Comparison of ENCODE assay signal across 2 cellular contexts in genomic region chr1:52098139-52098871, GRCh38.
TF ChIP-seq lines count a peak whose summit lies in the region.

No MANE protein-coding gene starts in this region.

TF ChIP-seq in GM23338, 12 proteins besides CTCF, POLR2A, EP300 and RAD21:
- no peak for TF ChIP-seq CREB1 (CRISPR knock-in tag; IDR thresholded peaks at IDR 0.05; ENCODE audit: low read depth)
- no peak for TF ChIP-seq POLR2AphosphoS5 (IDR thresholded peaks at IDR 0.05; ENCODE audit: low read depth)
- no peak for TF ChIP-seq JUNB (IDR thresholded peaks at IDR 0.05; ENCODE audit: unreplicated experiment)
- no peak for TF ChIP-seq ETS1 (IDR thresholded peaks at IDR 0.05)
- no peak for TF ChIP-seq EZH2phosphoT487 (IDR thresholded peaks at IDR 0.05; ENCODE audit: unreplicated experiment)
- TF ChIP-seq REST (IDR thresholded peaks at IDR 0.05; ENCODE audit: unreplicated experiment): no peak
- TF ChIP-seq EZH2 (IDR thresholded peaks at IDR 0.05; ENCODE audit: low read depth, unreplicated experiment): no peak
- no peak for TF ChIP-seq ZNF462 (CRISPR knock-in tag; IDR thresholded peaks at IDR 0.05)
- TF ChIP-seq STAT1 (IDR thresholded peaks at IDR 0.05; ENCODE audit: unreplicated experiment): no peak
- TF ChIP-seq ZNF114 (CRISPR knock-in tag; IDR thresholded peaks at IDR 0.05): no peak
- TF ChIP-seq NANOG (IDR thresholded peaks at IDR 0.05; ENCODE audit: borderline replicate concordance): no peak
- TF ChIP-seq ZNF331 (CRISPR knock-in tag; IDR thresholded peaks at IDR 0.05; ENCODE audit: low read depth): no peak

TF ChIP-seq in HepG2, 621 proteins besides CTCF, POLR2A, EP300 and RAD21 (continues in another document):
- TF ChIP-seq ZNF776 (CRISPR knock-in tag; IDR thresholded peaks at IDR 0.05) (no peak), SP1 (IDR thresholded peaks at IDR 0.05) (no peak), SP1 (CRISPR knock-in tag; IDR thresholded peaks at IDR 0.05) (no peak), CHD2 (IDR thresholded peaks at IDR 0.05; ENCODE audit: low read depth, low read length) (no peak), NFYB (CRISPR knock-in tag; IDR thresholded peaks at IDR 0.05) (no peak), JDP2 (CRISPR knock-in tag; IDR thresholded peaks at IDR 0.05; ENCODE audit: borderline replicate concordance) (no peak), PHF8 (CRISPR knock-in tag; IDR thresholded peaks at IDR 0.05) (no peak), ZNF264 (CRISPR knock-in tag; IDR thresholded peaks at IDR 0.05) (no peak), HDAC6 (IDR thresholded peaks at IDR 0.05; ENCODE audit: low read depth, low read length) (no peak), ZNF761 (CRISPR knock-in tag; conservative IDR thresholded peaks at IDR 0.05) (no peak; the same call in 1 of the 2 replicates), SRY (CRISPR knock-in tag; IDR thresholded peaks at IDR 0.05) (no peak), KIAA2018 (CRISPR knock-in tag; IDR thresholded peaks at IDR 0.05; ENCODE audit: borderline replicate concordance) (no peak), MED8 (CRISPR knock-in tag; IDR thresholded peaks at IDR 0.05; ENCODE audit: insufficient replicate concordance) (no peak), ATF7 (IDR thresholded peaks at IDR 0.05) (no peak), ATF7 (CRISPR knock-in tag; IDR thresholded peaks at IDR 0.05) (no peak), GABPA (IDR thresholded peaks at IDR 0.05; ENCODE audit: low read depth, low read length) (no peak), GABPA (CRISPR knock-in tag; IDR thresholded peaks at IDR 0.05; ENCODE audit: low read depth) (0 out of 2 replicates have a peak, but pooled peaks have one; percentile 44), BCL6 (CRISPR knock-in tag; IDR thresholded peaks at IDR 0.05) (peak; percentile 89), NR2F6 (IDR thresholded peaks at IDR 0.05) (peak; percentile 97), NR2F6 (CRISPR knock-in tag; IDR thresholded peaks at IDR 0.05) (peak; percentile 97), ZSCAN20 (CRISPR knock-in tag; IDR thresholded peaks at IDR 0.05; ENCODE audit: borderline replicate concordance) (no peak), MAF1 (CRISPR knock-in tag; IDR thresholded peaks at IDR 0.05; ENCODE audit: borderline replicate concordance) (no peak), RXRA (CRISPR knock-in tag; IDR thresholded peaks at IDR 0.05) (peak; percentile 87; the same call in 1 of the 2 replicates), PRPF4 (IDR thresholded peaks at IDR 0.05; ENCODE audit: low read depth, low read length, poor library complexity, severe bottlenecking) (no peak), ZNF737 (CRISPR knock-in tag; IDR thresholded peaks at IDR 0.05; ENCODE audit: borderline replicate concordance) (no peak), PHF5A (CRISPR knock-in tag; IDR thresholded peaks at IDR 0.05; ENCODE audit: low read depth, unreplicated experiment) (no peak), ZMYM4 (CRISPR knock-in tag; IDR thresholded peaks at IDR 0.05) (peak; percentile 58), TFDP2 (CRISPR knock-in tag; IDR thresholded peaks at IDR 0.05) (no peak), ZNF383 (CRISPR knock-in tag; IDR thresholded peaks at IDR 0.05; ENCODE audit: borderline replicate concordance) (no peak), SMAD3 (CRISPR knock-in tag; IDR thresholded peaks at IDR 0.05) (peak; percentile 80; the same call in 1 of the 2 replicates), ZNF431 (CRISPR knock-in tag; IDR thresholded peaks at IDR 0.05; ENCODE audit: borderline replicate concordance, low read depth) (no peak), MZF1 (CRISPR knock-in tag; IDR thresholded peaks at IDR 0.05; ENCODE audit: borderline replicate concordance) (no peak), ERF (CRISPR knock-in tag; IDR thresholded peaks at IDR 0.05) (0 out of 2 replicates have a peak, but pooled peaks have one; percentile 44), ARNT (IDR thresholded peaks at IDR 0.05) (no peak), PRDM15 (CRISPR knock-in tag; IDR thresholded peaks at IDR 0.05) (no peak), RELA (CRISPR knock-in tag; IDR thresholded peaks at IDR 0.05) (no peak)
- TF ChIP-seq, protein P1, sequence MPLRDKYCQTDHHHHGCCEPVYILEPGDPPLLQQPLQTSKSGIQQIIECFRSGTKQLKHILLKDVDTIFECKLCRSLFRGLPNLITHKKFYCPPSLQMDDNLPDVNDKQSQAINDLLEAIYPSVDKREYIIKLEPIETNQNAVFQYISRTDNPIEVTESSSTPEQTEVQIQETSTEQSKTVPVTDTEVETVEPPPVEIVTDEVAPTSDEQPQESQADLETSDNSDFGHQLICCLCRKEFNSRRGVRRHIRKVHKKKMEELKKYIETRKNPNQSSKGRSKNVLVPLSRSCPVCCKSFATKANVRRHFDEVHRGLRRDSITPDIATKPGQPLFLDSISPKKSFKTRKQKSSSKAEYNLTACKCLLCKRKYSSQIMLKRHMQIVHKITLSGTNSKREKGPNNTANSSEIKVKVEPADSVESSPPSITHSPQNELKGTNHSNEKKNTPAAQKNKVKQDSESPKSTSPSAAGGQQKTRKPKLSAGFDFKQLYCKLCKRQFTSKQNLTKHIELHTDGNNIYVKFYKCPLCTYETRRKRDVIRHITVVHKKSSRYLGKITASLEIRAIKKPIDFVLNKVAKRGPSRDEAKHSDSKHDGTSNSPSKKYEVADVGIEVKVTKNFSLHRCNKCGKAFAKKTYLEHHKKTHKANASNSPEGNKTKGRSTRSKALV (CRISPR knock-in tag; IDR thresholded peaks at IDR 0.05): no peak
- TF ChIP-seq, protein P2, sequence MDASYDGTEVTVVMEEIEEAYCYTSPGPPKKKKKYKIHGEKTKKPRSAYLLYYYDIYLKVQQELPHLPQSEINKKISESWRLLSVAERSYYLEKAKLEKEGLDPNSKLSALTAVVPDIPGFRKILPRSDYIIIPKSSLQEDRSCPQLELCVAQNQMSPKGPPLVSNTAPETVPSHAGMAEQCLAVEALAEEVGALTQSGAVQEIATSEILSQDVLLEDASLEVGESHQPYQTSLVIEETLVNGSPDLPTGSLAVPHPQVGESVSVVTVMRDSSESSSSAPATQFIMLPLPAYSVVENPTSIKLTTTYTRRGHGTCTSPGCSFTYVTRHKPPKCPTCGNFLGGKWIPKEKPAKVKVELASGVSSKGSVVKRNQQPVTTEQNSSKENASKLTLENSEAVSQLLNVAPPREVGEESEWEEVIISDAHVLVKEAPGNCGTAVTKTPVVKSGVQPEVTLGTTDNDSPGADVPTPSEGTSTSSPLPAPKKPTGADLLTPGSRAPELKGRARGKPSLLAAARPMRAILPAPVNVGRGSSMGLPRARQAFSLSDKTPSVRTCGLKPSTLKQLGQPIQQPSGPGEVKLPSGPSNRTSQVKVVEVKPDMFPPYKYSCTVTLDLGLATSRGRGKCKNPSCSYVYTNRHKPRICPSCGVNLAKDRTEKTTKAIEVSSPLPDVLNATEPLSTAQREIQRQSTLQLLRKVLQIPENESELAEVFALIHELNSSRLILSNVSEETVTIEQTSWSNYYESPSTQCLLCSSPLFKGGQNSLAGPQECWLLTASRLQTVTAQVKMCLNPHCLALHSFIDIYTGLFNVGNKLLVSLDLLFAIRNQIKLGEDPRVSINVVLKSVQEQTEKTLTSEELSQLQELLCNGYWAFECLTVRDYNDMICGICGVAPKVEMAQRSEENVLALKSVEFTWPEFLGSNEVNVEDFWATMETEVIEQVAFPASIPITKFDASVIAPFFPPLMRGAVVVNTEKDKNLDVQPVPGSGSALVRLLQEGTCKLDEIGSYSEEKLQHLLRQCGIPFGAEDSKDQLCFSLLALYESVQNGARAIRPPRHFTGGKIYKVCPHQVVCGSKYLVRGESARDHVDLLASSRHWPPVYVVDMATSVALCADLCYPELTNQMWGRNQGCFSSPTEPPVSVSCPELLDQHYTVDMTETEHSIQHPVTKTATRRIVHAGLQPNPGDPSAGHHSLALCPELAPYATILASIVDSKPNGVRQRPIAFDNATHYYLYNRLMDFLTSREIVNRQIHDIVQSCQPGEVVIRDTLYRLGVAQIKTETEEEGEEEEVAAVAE (CRISPR knock-in tag; IDR thresholded peaks at IDR 0.05; ENCODE audit: borderline replicate concordance): no peak
- TF ChIP-seq, protein P3, sequence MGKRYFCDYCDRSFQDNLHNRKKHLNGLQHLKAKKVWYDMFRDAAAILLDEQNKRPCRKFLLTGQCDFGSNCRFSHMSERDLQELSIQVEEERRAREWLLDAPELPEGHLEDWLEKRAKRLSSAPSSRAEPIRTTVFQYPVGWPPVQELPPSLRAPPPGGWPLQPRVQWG (CRISPR knock-in tag; IDR thresholded peaks at IDR 0.05; ENCODE audit: borderline replicate concordance, low read depth): no peak
